Comparison of ENCODE assay signal across 12 cellular contexts in the genomic region with DNA sequence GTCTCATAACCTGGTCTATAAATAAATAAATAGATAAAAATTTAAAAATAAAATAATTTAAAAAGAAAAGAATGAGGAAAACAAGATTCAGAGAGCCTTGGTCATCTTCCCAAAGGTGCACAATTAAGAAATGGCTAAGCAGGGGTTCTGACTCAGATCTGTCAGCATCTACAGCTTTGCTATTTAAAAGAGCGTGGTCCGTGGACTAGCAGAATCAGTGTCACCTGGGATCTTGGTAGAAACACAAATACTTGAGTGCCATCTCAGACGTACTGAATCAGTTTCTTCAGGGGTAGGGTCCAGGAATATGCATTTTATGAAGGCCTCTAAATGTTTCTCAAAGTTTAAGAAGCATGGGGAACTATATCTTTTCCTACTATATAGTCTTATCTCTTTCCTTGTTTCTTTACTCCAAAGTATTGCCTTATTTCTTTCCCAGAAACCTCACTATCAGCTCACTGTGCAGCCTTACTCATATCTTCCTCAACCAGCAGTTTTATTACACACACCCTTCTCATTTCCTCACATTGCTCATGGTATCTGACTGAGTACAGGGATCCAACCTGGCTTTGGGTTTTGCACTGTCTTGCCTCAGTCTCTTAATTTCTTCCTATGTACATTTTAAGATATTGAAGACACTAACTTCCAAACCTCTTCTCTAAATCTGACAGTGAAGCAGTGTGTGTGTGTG. TPM values are rescaled to one million over a fixed set of nuclear protein-coding genes. Genes with fewer than 3 reads are reported as not detected.
DNase-seq lines count a peak whose midpoint lies in the region; TF ChIP-seq lines count a peak whose summit lies in the region.
"Had no signal": no experiment of that assay in that cellular context is flagged by ENCODE, and none has a peak within 500 bp of the region (broad histone marks: within the 10 kb centered on the region; RNA-seq: fewer than 3 reads in every experiment).

No MANE protein-coding gene starts in this region.

- no peaks in the 10 kb centered on the region for H3K9me3 ChIP-seq in osteoblast (ENCODE audit: low read depth, low read length)

- H3K27ac ChIP-seq in osteoblast (ENCODE audit: low read depth, low read length): peak overlapping the region; percentile 45

- H3K27me3 ChIP-seq in osteoblast (ENCODE audit: insufficient read depth, low read length): no peaks in the 10 kb centered on the region

- no peaks in the 10 kb centered on the region for H3K9me3 Mint-ChIP-seq in dendritic cell treated with granulocyte-macrophage colony-stimulating factor and Interleukin-4, amounts not matched to agents 40 ng/mL and 50 ng/mL, for 4 days
- peaks cover 4% of the 10 kb centered on the region for H3K9me3 Mint-ChIP-seq in nephron progenitor cell

- no peak overlapping the region for H2AFZ ChIP-seq in osteoblast (ENCODE audit: low read length)

- no peaks in the 10 kb centered on the region for H3K27me3 Mint-ChIP-seq in dendritic cell treated with granulocyte-macrophage colony-stimulating factor and Interleukin-4, amounts not matched to agents 40 ng/mL and 50 ng/mL, for 4 days
- H3K27me3 Mint-ChIP-seq in nephron progenitor cell (ENCODE audit: low read depth, poor library complexity): peaks cover 9% of the 10 kb centered on the region

- H3K4me3 Mint-ChIP-seq in dendritic cell treated with granulocyte-macrophage colony-stimulating factor and Interleukin-4, amounts not matched to agents 40 ng/mL and 50 ng/mL, for 4 days: no peak overlapping the region
- H3K4me3 Mint-ChIP-seq in nephron progenitor cell: no peak overlapping the region
- H3K4me3 Mint-ChIP-seq: naive thymus-derived CD4-positive, alpha-beta T cell had no signal

- DNase-seq in EH (ENCODE audit: low read depth) (peak; percentile 69), OCI-M1 (lab: John Stamatoyannopoulos, UW) (peak; percentile 85), osteoblast (ENCODE audit: insufficient read length, low spot score, missing footprints) (no peak), NCI-H2171 treated with DMSO at 0.1 percent for 48 hours (lab: John Stamatoyannopoulos, UW) (no peak), nephron progenitor cell (no peak), medulla oblongata (ENCODE audit: extremely low spot score) (no peak), NCI-H1417 (lab: John Stamatoyannopoulos, UW) (no peak)
- DNase-seq: activated CD4-positive, alpha-beta T cell treated with anti-CD3 and anti-CD28 coated beads, Interleukin-2, amount 50 U/mL, for 1 hour; amniotic stem cell; naive thymus-derived CD4-positive, alpha-beta T cell; NCI-H774 had no signal

- no peak overlapping the region for H3K4me3 ChIP-seq in osteoblast (ENCODE audit: insufficient read depth, low read length)

- TF ChIP-seq CTCF in osteoblast (IDR thresholded peaks at IDR 0.05; ENCODE audit: extremely low read depth, low read depth, low read length): no peak
- TF ChIP-seq CTCF in nephron progenitor cell (IDR thresholded peaks at IDR 0.05): no peak

- H3K27ac Mint-ChIP-seq in dendritic cell treated with granulocyte-macrophage colony-stimulating factor and Interleukin-4, amounts not matched to agents 40 ng/mL and 50 ng/mL, for 4 days: peak overlapping the region; percentile 64
- H3K27ac Mint-ChIP-seq in nephron progenitor cell: no peak overlapping the region
- H3K27ac Mint-ChIP-seq: naive thymus-derived CD4-positive, alpha-beta T cell had no signal

- H3K79me2 ChIP-seq in osteoblast (ENCODE audit: insufficient read depth, low read length): no peaks in the 10 kb centered on the region

- H3K4me1 Mint-ChIP-seq in dendritic cell treated with granulocyte-macrophage colony-stimulating factor and Interleukin-4, amounts not matched to agents 40 ng/mL and 50 ng/mL, for 4 days (ENCODE audit: low read depth): peaks cover 38% of the 10 kb centered on the region
- peaks cover 20% of the 10 kb centered on the region for H3K4me1 Mint-ChIP-seq in nephron progenitor cell

- H3K36me3 ChIP-seq in osteoblast (ENCODE audit: insufficient read depth, low read length): no peaks in the 10 kb centered on the region

- no peak overlapping the region for H3K4me2 ChIP-seq in osteoblast (ENCODE audit: insufficient read depth, low read length)

- H3K4me1 ChIP-seq in osteoblast (ENCODE audit: insufficient read depth, low read length): peaks cover 54% of the 10 kb centered on the region

- intact Hi-C loops in dendritic cell treated with granulocyte-macrophage colony-stimulating factor and Interleukin-4, amounts not matched to agents 40 ng/mL and 50 ng/mL, for 4 days (cut with micrococcal nuclease): no loop called here

- no peaks in the 10 kb centered on the region for H3K36me3 Mint-ChIP-seq in dendritic cell treated with granulocyte-macrophage colony-stimulating factor and Interleukin-4, amounts not matched to agents 40 ng/mL and 50 ng/mL, for 4 days (ENCODE audit: low read depth)
- H3K36me3 Mint-ChIP-seq in nephron progenitor cell (ENCODE audit: low read depth): peaks cover 4% of the 10 kb centered on the region

- H4K20me1 ChIP-seq in osteoblast (ENCODE audit: insufficient read depth, low read length): no peaks in the 10 kb centered on the region

RNA-seq across cellular contexts. Expression of a gene that starts 58.6 kb away (rescaled TPM):
- under 0.01 TPM in 1 of 2 replicates, not detected in the other for total RNA-seq in osteoblast
- total RNA-seq: naive thymus-derived CD4-positive, alpha-beta T cell had no signal

Comparison
In these comparisons a context has a peak if more than half of its experiments do, and no peak if none do; other contexts are left out.
1. DNase-seq: peak in EH (single experiment) and OCI-M1 (single experiment); none in osteoblast (single experiment), NCI-H2171 treated with DMSO at 0.1 percent for 48 hours (single experiment), nephron progenitor cell (single experiment), medulla oblongata (single experiment) and NCI-H1417 (0 of 3).